9 cellular contexts compared by ENCODE assay signal in genomic region chr12:49777800-49778748, GRCh38. TPM values are rescaled to one million over a fixed set of nuclear protein-coding genes. Genes with fewer than 3 reads are reported as not detected.
DNase-seq lines count a peak whose midpoint lies in the region; ATAC-seq and TF ChIP-seq lines count a peak whose summit lies in the region.
"Had no signal": no experiment of that assay in that cellular context is flagged by ENCODE, and none has a peak within 500 bp of the region (broad histone marks: within the 10 kb centered on the region; RNA-seq: fewer than 3 reads in every experiment).

No MANE protein-coding gene starts in this region.

- peaks cover 15% of the 10 kb centered on the region for H3K4me1 ChIP-seq in CD8-positive, alpha-beta memory T cell (ENCODE audit: insufficient read depth, low read length)
- H3K4me1 ChIP-seq in adrenal gland (replicated peaks in 1 of 2), result peaks cover 0 to under 1% of the 10 kb centered on the region in 2 donors

- peaks cover 12 to 19% (median 13%) of the 10 kb centered on the region in 3 donors for H3K4me1 Mint-ChIP-seq in CD8-positive, alpha-beta memory T cell
- peaks cover 15% of the 10 kb centered on the region for H3K4me1 Mint-ChIP-seq in T-helper 2 cell treated with Interferon-gamma antibody and Interleukin-4, amounts not matched to agents 5 μg/mL and 100 μg/mL, for 36 hours (ENCODE audit: low read depth)

- no peaks in the 10 kb centered on the region for H3K9me3 Mint-ChIP-seq in CD8-positive, alpha-beta memory T cell
- no peaks in the 10 kb centered on the region for H3K9me3 Mint-ChIP-seq in T-helper 2 cell treated with Interferon-gamma antibody and Interleukin-4, amounts not matched to agents 5 μg/mL and 100 μg/mL, for 36 hours
- H3K9me3 Mint-ChIP-seq: IgD-negative memory B cell had no signal

- H3K36me3 ChIP-seq in CD8-positive, alpha-beta memory T cell (ENCODE audit: insufficient read depth, low read length), result no peaks in the 10 kb centered on the region
- no peaks in the 10 kb centered on the region for H3K36me3 ChIP-seq in adrenal gland (replicated peaks in 1 of 2)

- no peak for ATAC-seq in HG02759 (IDR thresholded peaks at IDR 0.05; ENCODE audit: unreplicated experiment)
- ATAC-seq in GM21723 (IDR thresholded peaks at IDR 0.05; ENCODE audit: unreplicated experiment), result no peak

- H3K27ac ChIP-seq in CD8-positive, alpha-beta memory T cell (ENCODE audit: low read depth, low read length), result no peak overlapping the region
- H3K27ac ChIP-seq in adrenal gland, result no peak overlapping the region

- no peaks in the 10 kb centered on the region for H3K9me3 ChIP-seq in CD8-positive, alpha-beta memory T cell (ENCODE audit: low read length)
- H3K9me3 ChIP-seq in adrenal gland (replicated peaks in 1 of 3), result no peaks in the 10 kb centered on the region

- no peak for TF ChIP-seq POLR2A in adrenal gland (IDR thresholded peaks at IDR 0.05)

- CTCF ChIA-PET in CD8-positive, alpha-beta memory T cell (lab: Charles Lee), result interaction anchor here (0.6 to 4.1 kb wide), 31 partner anchors 9 to 188 kb away, joined by 3 to 45 read pairs (median 5); partner anchors contain the start of genes BCDIN3D, NCKAP5L and TMBIM6

- H3K4me3 Mint-ChIP-seq in CD8-positive, alpha-beta memory T cell, result no peak overlapping the region
- no peak overlapping the region for H3K4me3 Mint-ChIP-seq in T-helper 2 cell treated with Interferon-gamma antibody and Interleukin-4, amounts not matched to agents 5 μg/mL and 100 μg/mL, for 36 hours

- POLR2A ChIA-PET in CD8-positive, alpha-beta memory T cell (lab: Charles Lee), result interaction anchor here (2.0 kb wide), 1 partner anchor 37 kb away, joined by 19 read pairs; the partner anchor contains the start of gene TMBIM6

- H3K4me3 ChIP-seq in CD8-positive, alpha-beta memory T cell (ENCODE audit: low read length), result no peak overlapping the region
- no peak overlapping the region for H3K4me3 ChIP-seq in adrenal gland

- DNase-seq in CD8-positive, alpha-beta memory T cell, result peak; percentile 58 to 82 (median 67)
- DNase-seq in HPDE6-E6E7 (ENCODE audit: extremely low spot score) (peak; percentile 57), adrenal gland (peak; percentile 47 to 78 (median 58)), iPS-NIHi11 (ENCODE audit: low spot score) (peak; percentile 88)
- DNase-seq in T-helper 2 cell treated with Interferon-gamma antibody and Interleukin-4, amounts not matched to agents 5 μg/mL and 100 μg/mL, for 36 hours (ENCODE audit: low spot score), result peak; percentile 52
- peak; percentile 83 to 86 for DNase-seq in stimulated activated CD4-positive, alpha-beta T cell treated with anti-CD3 and anti-CD28 coated beads, Interleukin-2, amount 100 ng/mL, for 24 hours

- WGBS in adrenal gland, 4 donors, result 46 to 49% (median 49%) methylated on average over 19 of the region's 19 CpGs

- no peaks in the 10 kb centered on the region for H3K36me3 Mint-ChIP-seq in CD8-positive, alpha-beta memory T cell
- no peaks in the 10 kb centered on the region for H3K36me3 Mint-ChIP-seq in T-helper 2 cell treated with Interferon-gamma antibody and Interleukin-4, amounts not matched to agents 5 μg/mL and 100 μg/mL, for 36 hours (ENCODE audit: low read depth)
- H3K36me3 Mint-ChIP-seq: IgD-negative memory B cell had no signal

- peaks cover 4% of the 10 kb centered on the region for H3K27me3 ChIP-seq in CD8-positive, alpha-beta memory T cell (ENCODE audit: insufficient read depth, low read length, poor library complexity, severe bottlenecking)
- H3K27me3 ChIP-seq in adrenal gland, result no peaks in the 10 kb centered on the region

- intact Hi-C loops in adrenal gland (cut with DNase I), result loop anchor here (5.0 to 10.0 kb wide), 2 partner anchors 54 to 67 kb away; partner anchors contain the start of gene BCDIN3D (in 1 of the 2)

- H3K27ac Mint-ChIP-seq in CD8-positive, alpha-beta memory T cell, result peak overlapping the region in 4 of 8 donors; percentile 10 to 50 (median 32)
- no peak overlapping the region for H3K27ac Mint-ChIP-seq in T-helper 2 cell treated with Interferon-gamma antibody and Interleukin-4, amounts not matched to agents 5 μg/mL and 100 μg/mL, for 36 hours
- H3K27ac Mint-ChIP-seq: IgD-negative memory B cell had no signal

- peak; percentile 52 to 76 (median 70) for TF ChIP-seq CTCF in adrenal gland (IDR thresholded peaks at IDR 0.05)

- H3K27me3 Mint-ChIP-seq in CD8-positive, alpha-beta memory T cell, result peaks cover 28 to 31% of the 10 kb centered on the region in 2 donors
- H3K27me3 Mint-ChIP-seq in T-helper 2 cell treated with Interferon-gamma antibody and Interleukin-4, amounts not matched to agents 5 μg/mL and 100 μg/mL, for 36 hours (ENCODE audit: low read depth), result peaks cover 19% of the 10 kb centered on the region

RNA-seq across cellular contexts. Expression of gene TMBIM6, which starts 36.7 kb away (rescaled TPM):
- total RNA-seq in CD8-positive, alpha-beta memory T cell, result 100 to 1,000 TPM; 443 to 449 TPM
- polyA plus RNA-seq in CD8-positive, alpha-beta memory T cell, result 1,008 TPM
- 100 to 1,000 TPM; 593 to 874 (median 765) TPM for total RNA-seq in adrenal gland
- polyA plus RNA-seq in adrenal gland, result 100 to 1,000 TPM; 134 to 769 (median 249) TPM

RNA-seq across cellular contexts. Expression of gene NCKAP5L, which starts 50.1 kb away (rescaled TPM):
- 1 to 10 TPM; 4.8 to 5.5 TPM for total RNA-seq in CD8-positive, alpha-beta memory T cell
- 4.3 TPM for polyA plus RNA-seq in CD8-positive, alpha-beta memory T cell
- total RNA-seq in adrenal gland, result 10 to 100 TPM; 22.9 to 58.2 (median 40.7) TPM
- 100 to 1,000 TPM in 1 of 3 donors, 10 to 100 TPM in 1, 1 to 10 TPM in 1; 5.5 to 143 (median 38.2) TPM for polyA plus RNA-seq in adrenal gland
